ENCODE assay signal across 1 cellular context in the genomic region with DNA sequence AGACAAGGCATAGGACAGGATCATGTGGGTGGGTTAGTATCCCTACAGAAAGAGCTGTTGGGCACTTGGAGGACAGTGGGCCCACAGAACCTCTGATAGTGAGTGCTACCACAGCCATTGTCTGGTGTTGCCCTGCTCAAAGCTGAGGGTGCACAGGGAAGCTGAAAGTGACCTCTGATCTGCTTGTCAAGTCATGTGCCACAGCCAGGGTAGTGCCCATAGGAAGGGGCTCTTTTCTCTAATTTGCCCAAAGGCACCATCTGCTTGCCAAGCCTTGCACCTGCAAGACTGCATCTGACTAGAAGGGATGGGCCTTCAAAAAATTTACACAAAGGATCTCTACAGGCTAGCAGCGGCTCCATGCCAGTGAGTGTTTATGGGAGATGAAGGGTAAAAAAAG.
TF ChIP-seq lines count a peak whose summit lies in the region.

No MANE protein-coding gene starts in this region.

TF ChIP-seq in H1, 55 proteins besides CTCF, POLR2A, EP300 and RAD21:
- TF ChIP-seq TCF12 (IDR thresholded peaks at IDR 0.05; ENCODE audit: low read depth, low read length), result no peak
- no peak for TF ChIP-seq E2F6 (IDR thresholded peaks at IDR 0.05)
- no peak for TF ChIP-seq YY1 (IDR thresholded peaks at IDR 0.05; ENCODE audit: low read depth, low read length)
- TF ChIP-seq TAF7 (optimal IDR thresholded peaks at IDR 0.05; ENCODE audit: borderline replicate concordance, low read depth, low read length), result no peak
- no peak for TF ChIP-seq JUN (IDR thresholded peaks at IDR 0.05; ENCODE audit: low read depth, low read length)
- TF ChIP-seq TEAD4 (IDR thresholded peaks at IDR 0.05; ENCODE audit: low read depth, low read length), result no peak
- TF ChIP-seq ASH2L (IDR thresholded peaks at IDR 0.05; ENCODE audit: low read length), result no peak
- TF ChIP-seq, protein P1, sequence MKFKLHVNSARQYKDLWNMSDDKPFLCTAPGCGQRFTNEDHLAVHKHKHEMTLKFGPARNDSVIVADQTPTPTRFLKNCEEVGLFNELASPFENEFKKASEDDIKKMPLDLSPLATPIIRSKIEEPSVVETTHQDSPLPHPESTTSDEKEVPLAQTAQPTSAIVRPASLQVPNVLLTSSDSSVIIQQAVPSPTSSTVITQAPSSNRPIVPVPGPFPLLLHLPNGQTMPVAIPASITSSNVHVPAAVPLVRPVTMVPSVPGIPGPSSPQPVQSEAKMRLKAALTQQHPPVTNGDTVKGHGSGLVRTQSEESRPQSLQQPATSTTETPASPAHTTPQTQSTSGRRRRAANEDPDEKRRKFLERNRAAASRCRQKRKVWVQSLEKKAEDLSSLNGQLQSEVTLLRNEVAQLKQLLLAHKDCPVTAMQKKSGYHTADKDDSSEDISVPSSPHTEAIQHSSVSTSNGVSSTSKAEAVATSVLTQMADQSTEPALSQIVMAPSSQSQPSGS (IDR thresholded peaks at IDR 0.05; ENCODE audit: low read length), result no peak
